ENCODE assay signal across 17 cellular contexts in genomic region chr12:102814691-102815367, GRCh38.
"Had no signal": no experiment of that assay in that cellular context is flagged by ENCODE, and none has a peak within 500 bp of the region (broad histone marks: within the 10 kb centered on the region; RNA-seq: fewer than 3 reads in every experiment).

No MANE protein-coding gene starts in this region.

- FAIRE-seq: endometrium, keratinocyte had no signal

- H3K27ac ChIP-seq: left ventricle myocardium inferior, uterus had no signal

- H3K4me3 ChIP-seq: esophagus squamous epithelium, left ventricle myocardium inferior, uterus had no signal

- ATAC-seq: stimulated activated effector memory CD8-positive, alpha-beta T cell treated with anti-CD3 and anti-CD28 coated beads, Interleukin-12 subunit alpha, Interleukin-12 subunit beta, amount 100 ng/mL, for 72 hours; stimulated activated naive CD8-positive, alpha-beta T cell treated with anti-CD3 and anti-CD28 coated beads, Interleukin-15, Interleukin-2, amounts not matched to agents 100 U/mL and 50 U/mL, for 24 hours had no signal

- H3K27me3 ChIP-seq: uterus had no signal

- H3K9me3 ChIP-seq: esophagus squamous epithelium, left ventricle myocardium inferior, uterus had no signal

- DNase-seq: effector memory CD4-positive, alpha-beta T cell; esophagus squamous epithelium; foreskin fibroblast; immature natural killer cell; left ventricle myocardium inferior; mesendoderm; naive B cell; occipital lobe; posterior cingulate gyrus; stimulated activated CD4-positive, alpha-beta T cell treated with anti-CD3 and anti-CD28 coated beads, Interleukin-4, amount 100 ng/mL, for 1 hour; stimulated activated CD8-positive, alpha-beta memory T cell treated with anti-CD3 and anti-CD28 coated beads, Interleukin-4, amount 100 ng/mL, for 48 hours; stimulated activated naive CD8-positive, alpha-beta T cell treated with anti-CD3 and anti-CD28 coated beads, Interleukin-15, Interleukin-2, amounts not matched to agents 100 U/mL and 50 U/mL, for 24 hours; trophoblast cell had no signal

- H3K36me3 ChIP-seq: esophagus squamous epithelium, left ventricle myocardium inferior, uterus had no signal

- H3K4me1 ChIP-seq: esophagus squamous epithelium, left ventricle myocardium inferior, uterus had no signal
